ENCODE assay signal across 8 cellular contexts in genomic region chr19:480016-480855, GRCh38. TPM values are rescaled to one million over a fixed set of nuclear protein-coding genes. Genes with fewer than 3 reads are reported as not detected.
A peak's percentile ranks its signal among the peaks of the same experiment; 100 is the strongest.
DNase-seq lines count a peak whose midpoint lies in the region; ATAC-seq, FAIRE-seq and TF ChIP-seq lines count a peak whose summit lies in the region.

No MANE protein-coding gene starts in this region.

- no peak for FAIRE-seq in kidney (lab: Jason Lieb, UNC)

- H3K36me3 ChIP-seq in kidney (ENCODE audit: control insufficient read depth in 1 of 2, insufficient read depth in 2 of 2, low read length in 2 of 2), result no peaks in the 10 kb centered on the region

- peak overlapping the region; percentile 60 for H3K4me3 Mint-ChIP-seq in activated CD4-positive, alpha-beta T cell treated with anti-CD3 and anti-CD28 coated beads for 36 hours
- peak overlapping the region in 2 of 3 donors; percentile 41 to 67 for H3K4me3 Mint-ChIP-seq in T-cell

- H3K9me3 Mint-ChIP-seq in activated CD4-positive, alpha-beta T cell treated with anti-CD3 and anti-CD28 coated beads for 36 hours (ENCODE audit: low read depth), result peaks cover 18% of the 10 kb centered on the region
- peaks cover 5 to 13% (median 6%) of the 10 kb centered on the region in 3 donors for H3K9me3 Mint-ChIP-seq in T-cell

- peaks cover 11% of the 10 kb centered on the region for H3K27me3 Mint-ChIP-seq in activated CD4-positive, alpha-beta T cell treated with anti-CD3 and anti-CD28 coated beads for 36 hours
- peaks cover 5 to 12% of the 10 kb centered on the region in 2 donors for H3K27me3 Mint-ChIP-seq in T-cell

- H3K36me3 Mint-ChIP-seq in activated CD4-positive, alpha-beta T cell treated with anti-CD3 and anti-CD28 coated beads for 36 hours (ENCODE audit: low read depth), result peaks cover 17% of the 10 kb centered on the region
- H3K36me3 Mint-ChIP-seq in T-cell, result no peaks in the 10 kb centered on the region

- peak overlapping the region in 1 of 2 donors; percentile 28 for H3K4me3 ChIP-seq in kidney (ENCODE audit: low read length in 2 of 2)

- H3K4me1 Mint-ChIP-seq in activated CD4-positive, alpha-beta T cell treated with anti-CD3 and anti-CD28 coated beads for 36 hours, result peaks cover 11% of the 10 kb centered on the region
- H3K4me1 Mint-ChIP-seq in T-cell, result peaks cover 5 to 20% (median 10%) of the 10 kb centered on the region in 3 donors

- H3K9me3 ChIP-seq in kidney (ENCODE audit: control insufficient read depth in 1 of 2, low read length in 2 of 2), result no peaks in the 10 kb centered on the region

- peak overlapping the region in 1 of 2 donors; percentile 51 for H3K9ac ChIP-seq in kidney (ENCODE audit: low read length in 2 of 2)

- peak; percentile 55 for ATAC-seq in activated CD4-positive, alpha-beta T cell treated with anti-CD3 and anti-CD28 coated beads for 36 hours
- ATAC-seq in T-cell (replicated peaks in 1 of 4) (peak in 3 of 4 experiments; percentile 47 to 75 (median 66)), GM18868 (IDR thresholded peaks at IDR 0.05; ENCODE audit: unreplicated experiment) (no peak), HG02763 (IDR thresholded peaks at IDR 0.05; ENCODE audit: unreplicated experiment) (no peak)

- POLR2A ChIA-PET in activated CD4-positive, alpha-beta T cell treated with anti-CD3 and anti-CD28 coated beads for 36 hours (lab: Charles Lee), result no interaction called here
- POLR2A ChIA-PET in T-cell (lab: Charles Lee), result no interaction called here

- peak overlapping the region; percentile 75 for H3K27ac Mint-ChIP-seq in activated CD4-positive, alpha-beta T cell treated with anti-CD3 and anti-CD28 coated beads for 36 hours
- H3K27ac Mint-ChIP-seq in T-cell, result peak overlapping the region; percentile 66 to 67

- DNase-seq in activated CD4-positive, alpha-beta T cell treated with anti-CD3 and anti-CD28 coated beads for 36 hours, result peak; percentile 73
- no peak for DNase-seq in activated CD4-positive, alpha-beta T cell treated with anti-CD3 and anti-CD28 coated beads, Interleukin-2, amount 50 U/mL, for 1 hour
- peak in 21 of 34 experiments; percentile 23 to 51 (median 34) for DNase-seq in T-cell
- peak in 53 of 61 donors; percentile 14 to 80 (median 48) for DNase-seq in caudate nucleus (lab: John Stamatoyannopoulos, UW)
- DNase-seq in kidney, result peak; percentile 90
- peak; percentile 56 for DNase-seq in stimulated activated CD4-positive, alpha-beta T cell treated with anti-CD3 and anti-CD28 coated beads, Interleukin-1b, Interleukin-23, amount 100 ng/mL, for 48 hours

- H3K27ac ChIP-seq in caudate nucleus (ENCODE audit: low read depth, low read length), result peak overlapping the region; percentile 74
- H3K27ac ChIP-seq in kidney (ENCODE audit: low read depth in 2 of 2, low read length in 2 of 2), result no peak overlapping the region

- H3K4me1 ChIP-seq in kidney (ENCODE audit: control insufficient read depth in 1 of 2, insufficient read depth in 1 of 2, low read depth in 1 of 2, low read length in 2 of 2), result peaks cover 0 to 3% of the 10 kb centered on the region in 2 donors

- TF ChIP-seq CTCF in kidney (IDR thresholded peaks at IDR 0.05; ENCODE audit: borderline replicate concordance, extremely low read depth, insufficient read depth), result peak; percentile 73

- CTCF ChIA-PET in activated CD4-positive, alpha-beta T cell treated with anti-CD3 and anti-CD28 coated beads for 36 hours (lab: Charles Lee), result no interaction called here
- CTCF ChIA-PET in T-cell (lab: Charles Lee), result interaction anchor here in 1 of 2 donors (1.0 kb wide), 1 partner anchor 9 kb away, joined by 3 read pairs; no protein-coding TSS in a partner anchor

- intact Hi-C loops in activated CD4-positive, alpha-beta T cell treated with anti-CD3 and anti-CD28 coated beads for 36 hours (cut with DNase I, micrococcal nuclease), result loop anchor here (1.0 to 10.0 kb wide), 2 partner anchors 88 to 95 kb away; no protein-coding TSS in a partner anchor
- intact Hi-C loops in kidney (cut with DNase I), result no loop called here

RNA-seq across cellular contexts. Expression of gene MADCAM1, which starts 16.1 kb away (rescaled TPM):
- total RNA-seq in activated CD4-positive, alpha-beta T cell treated with anti-CD3 and anti-CD28 coated beads for 36 hours, result under 1 TPM in 1 of 2 experiments, not detected in 1; 0.14 TPM
- total RNA-seq in T-cell, result 1 to 10 TPM in 3 of 5 donors, under 1 TPM in 2; 0.40 to 1.6 (median 1.4) TPM
- 0.50 TPM for total RNA-seq in kidney
- polyA plus RNA-seq in kidney (ENCODE audit: insufficient read depth, low read depth, low replicate concordance), result 0.77 TPM

RNA-seq across cellular contexts. Expression of gene SHC2, which starts 19.4 kb away (rescaled TPM):
- under 1 TPM in 1 of 2 experiments, not detected in 1; 0.21 TPM for total RNA-seq in activated CD4-positive, alpha-beta T cell treated with anti-CD3 and anti-CD28 coated beads for 36 hours
- total RNA-seq in T-cell (1 to 10 TPM in 4 of 5 donors, under 1 TPM in 1; 0.66 to 4.4 (median 3.4) TPM), kidney (24.4 TPM)
- polyA plus RNA-seq in kidney (ENCODE audit: insufficient read depth, low read depth, low replicate concordance), result 10.7 TPM

RNA-seq across cellular contexts. Expression of gene TPGS1, which starts 27.1 kb away (rescaled TPM):
- total RNA-seq in activated CD4-positive, alpha-beta T cell treated with anti-CD3 and anti-CD28 coated beads for 36 hours, result 1 to 10 TPM; 6.4 to 8.4 TPM
- 10 to 100 TPM; 22.2 to 44.4 (median 39.4) TPM for total RNA-seq in T-cell
- 23.1 TPM for total RNA-seq in kidney
- 17.9 TPM for polyA plus RNA-seq in kidney (ENCODE audit: insufficient read depth, low read depth, low replicate concordance)

RNA-seq across cellular contexts. Expression of gene CDC34, which starts 51.3 kb away (rescaled TPM):
- 10 to 100 TPM; 36.7 to 41.5 TPM for total RNA-seq in activated CD4-positive, alpha-beta T cell treated with anti-CD3 and anti-CD28 coated beads for 36 hours
- total RNA-seq in T-cell (10 to 100 TPM; 35.4 to 52.6 (median 51.3) TPM), kidney (33.8 TPM)
- polyA plus RNA-seq in kidney (ENCODE audit: insufficient read depth, low read depth, low replicate concordance), result 72.3 TPM

Comparison
In these comparisons a context has a peak if more than half of its experiments do, and no peak if none do; other contexts are left out.
1. ATAC-seq: peak in activated CD4-positive, alpha-beta T cell treated with anti-CD3 and anti-CD28 coated beads for 36 hours (single experiment) and T-cell (3 of 4); none in GM18868 (single experiment) and HG02763 (single experiment).